ENCODE assay signal across 9 cellular contexts in the genomic region with DNA sequence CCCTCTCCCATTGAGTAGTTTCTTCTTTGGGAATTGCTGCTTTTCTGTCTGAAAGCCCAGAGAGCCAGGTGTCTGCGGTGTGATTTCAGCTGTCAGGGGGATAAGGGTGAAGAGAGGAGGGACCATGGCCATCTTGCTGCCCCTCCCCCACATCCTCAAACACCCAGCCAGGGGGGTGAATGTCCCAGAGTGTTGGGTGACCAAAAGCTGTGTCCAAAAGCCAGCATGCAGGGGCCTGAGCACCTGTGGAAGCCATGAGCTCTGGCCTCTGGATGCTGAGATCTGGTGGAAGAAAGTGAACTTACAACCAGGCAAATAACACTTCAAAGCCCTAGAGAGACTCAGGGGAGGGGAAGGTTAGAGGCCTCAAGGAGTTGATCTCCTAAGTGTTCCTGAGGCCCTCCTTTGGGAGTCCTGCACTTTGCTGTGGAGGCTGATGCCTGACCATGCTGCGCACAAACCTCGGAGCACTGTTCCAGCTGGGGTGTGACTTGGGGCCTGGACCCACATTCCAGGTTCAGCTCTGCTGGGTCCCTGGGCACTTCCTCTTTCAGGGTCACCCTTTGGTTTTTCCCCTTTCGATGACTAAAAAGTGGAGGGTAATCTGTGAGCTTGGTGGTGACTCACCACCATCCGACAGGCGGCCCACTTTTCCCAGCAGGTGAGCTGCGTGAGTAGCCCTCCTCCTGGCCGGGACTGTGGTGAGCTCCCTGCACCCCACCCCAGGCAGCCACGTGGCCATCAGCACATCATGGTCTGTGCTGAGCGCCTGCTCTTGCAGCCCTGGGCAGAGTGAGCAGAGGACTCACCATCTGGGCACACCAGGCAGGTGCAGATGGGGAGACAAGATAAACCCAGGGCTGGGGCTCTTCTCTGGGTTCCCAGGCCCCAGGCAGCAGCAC.
DNase-seq lines count a peak whose midpoint lies in the region; ATAC-seq lines count a peak whose summit lies in the region.
"Had no signal": no experiment of that assay in that cellular context is flagged by ENCODE, and none has a peak within 500 bp of the region (broad histone marks: within the 10 kb centered on the region; RNA-seq: fewer than 3 reads in every experiment).

No MANE protein-coding gene starts in this region.

- ATAC-seq in HG03378 (IDR thresholded peaks at IDR 0.05; ENCODE audit: unreplicated experiment), result peak; percentile 59

- DNase-seq in NCI-H2171 treated with DMSO at 0.1 percent for 48 hours (lab: John Stamatoyannopoulos, UW), result peak; percentile 68
- no peak for DNase-seq in NCI-H2171 (lab: John Stamatoyannopoulos, UW)
- DNase-seq in activated T-cell treated with anti-CD3 and anti-CD28 coated beads, Interleukin-2, amount 50 U/mL, for 48 hours, result peak; percentile 45 to 54
- peak; percentile 12 to 14 for DNase-seq in stimulated activated CD8-positive, alpha-beta memory T cell treated with anti-CD3 and anti-CD28 coated beads, Interleukin-2, amount 100 ng/mL, for 48 hours (ENCODE audit: low read depth in 2 of 2)
- no peak for DNase-seq in NCI-H526 (lab: John Stamatoyannopoulos, UW)
- DNase-seq in pons (ENCODE audit: low spot score), result no peak
- no peak for DNase-seq in AG08396 (ENCODE audit: low spot score)
- DNase-seq: NCI-H187 had no signal

Comparison
In these comparisons a context has a peak if more than half of its experiments do, and no peak if none do; other contexts are left out.
1. DNase-seq: peak in NCI-H2171 treated with DMSO at 0.1 percent for 48 hours (single experiment), activated T-cell treated with anti-CD3 and anti-CD28 coated beads, Interleukin-2, amount 50 U/mL, for 48 hours (2 of 2) and stimulated activated CD8-positive, alpha-beta memory T cell treated with anti-CD3 and anti-CD28 coated beads, Interleukin-2, amount 100 ng/mL, for 48 hours (2 of 2); none in NCI-H2171 (single experiment), NCI-H526 (0 of 2), pons (single experiment) and AG08396 (single experiment).